ENCODE assay signal across 8 cellular contexts in the genomic region with DNA sequence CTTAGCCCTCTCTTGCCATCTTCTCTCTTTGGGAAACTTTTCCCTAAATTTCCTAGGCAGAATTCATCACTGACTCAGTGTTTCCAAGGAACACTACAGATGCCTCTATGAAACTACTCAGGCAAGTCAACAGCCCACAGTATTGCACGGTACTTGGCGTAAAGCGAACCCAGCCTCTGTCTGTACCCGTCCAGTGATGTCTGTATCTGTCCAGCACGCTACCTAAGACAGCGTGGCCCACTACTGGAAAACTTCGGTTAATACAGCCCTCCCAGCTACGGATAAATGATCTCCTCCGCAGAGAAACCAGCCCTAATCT. TPM values are rescaled to one million over a fixed set of nuclear protein-coding genes. Genes with fewer than 3 reads are reported as not detected.
DNase-seq lines count a peak whose midpoint lies in the region; ATAC-seq and TF ChIP-seq lines count a peak whose summit lies in the region.

No MANE protein-coding gene starts in this region.

- no peaks in the 10 kb centered on the region for H3K9me3 Mint-ChIP-seq in activated CD4-positive, alpha-beta T cell treated with anti-CD3 and anti-CD28 coated beads, Interleukin-2, amount 10 ng/mL, durations not matched to agents 24 days and 14 days
- H3K9me3 Mint-ChIP-seq in activated CD4-positive, alpha-beta memory T cell treated with anti-CD3 and anti-CD28 coated beads for 36 hours = no peaks in the 10 kb centered on the region

- TF ChIP-seq CTCF in heart right ventricle (IDR thresholded peaks at IDR 0.05) = peak in 1 of 9 donors; percentile 4

- H3K36me3 Mint-ChIP-seq in activated CD4-positive, alpha-beta T cell treated with anti-CD3 and anti-CD28 coated beads, Interleukin-2, amount 10 ng/mL, durations not matched to agents 24 days and 14 days (ENCODE audit: low read depth) = peaks cover 10% of the 10 kb centered on the region
- peaks cover 9% of the 10 kb centered on the region for H3K36me3 Mint-ChIP-seq in activated CD4-positive, alpha-beta memory T cell treated with anti-CD3 and anti-CD28 coated beads for 36 hours

- peaks cover 6 to 28% (median 17%) of the 10 kb centered on the region in 9 donors for H3K4me1 ChIP-seq in heart right ventricle

- peak overlapping the region; percentile 96 for H3K27ac Mint-ChIP-seq in activated CD4-positive, alpha-beta T cell treated with anti-CD3 and anti-CD28 coated beads, Interleukin-2, amount 10 ng/mL, durations not matched to agents 24 days and 14 days
- H3K27ac Mint-ChIP-seq in activated CD4-positive, alpha-beta memory T cell treated with anti-CD3 and anti-CD28 coated beads for 36 hours = peak overlapping the region; percentile 84

- no peaks in the 10 kb centered on the region for H3K9me3 ChIP-seq in heart right ventricle

- peak; percentile 32 for ATAC-seq in HG03135 (IDR thresholded peaks at IDR 0.05; ENCODE audit: unreplicated experiment)
- peak; percentile 24 to 63 (median 44) for ATAC-seq in heart right ventricle
- ATAC-seq in sciatic nerve = peak; percentile 36
- no peak for ATAC-seq in GM18517 (IDR thresholded peaks at IDR 0.05; ENCODE audit: unreplicated experiment)

- intact Hi-C loops in activated CD4-positive, alpha-beta T cell treated with anti-CD3 and anti-CD28 coated beads, Interleukin-2, amount 10 ng/mL, durations not matched to agents 24 days and 14 days (cut with micrococcal nuclease) = loop anchor here (1.0 to 2.0 kb wide), 3 partner anchors 34 to 150 kb away; partner anchors contain the start of genes DNAJA4, IDH3A and IREB2
- intact Hi-C loops in activated CD4-positive, alpha-beta memory T cell treated with anti-CD3 and anti-CD28 coated beads for 36 hours (cut with micrococcal nuclease) = loop anchor here (2.0 to 5.0 kb wide), 2 partner anchors 34 to 138 kb away; partner anchors contain the start of genes DNAJA4 and IREB2
- intact Hi-C loops in heart right ventricle (cut with DNase I) (no loop called here), sciatic nerve (cut with DNase I) (no loop called here)

- peak overlapping the region; percentile 66 to 99 (median 84) for H3K4me3 ChIP-seq in heart right ventricle

- DNase-seq in activated CD4-positive, alpha-beta T cell treated with anti-CD3 and anti-CD28 coated beads, Interleukin-2, amount 10 ng/mL, durations not matched to agents 24 days and 14 days = no peak
- no peak for DNase-seq in activated CD4-positive, alpha-beta T cell treated with anti-CD3 and anti-CD28 coated beads, Interleukin-2, amount 50 U/mL, for 1 hour
- no peak for DNase-seq in activated CD4-positive, alpha-beta memory T cell treated with anti-CD3 and anti-CD28 coated beads for 36 hours
- DNase-seq in heart right ventricle (no peak), sciatic nerve (ENCODE audit: low spot score) (no peak), epidermal melanocyte (ENCODE audit: insufficient read length, low spot score) (no peak)

- 1 to 2% methylated on average over 9 of the region's 9 CpGs for WGBS in heart right ventricle, 2 donors

- H3K36me3 ChIP-seq in heart right ventricle = peaks cover 0 to 19% (median 5%) of the 10 kb centered on the region in 9 donors

- POLR2A ChIA-PET in activated CD4-positive, alpha-beta memory T cell treated with anti-CD3 and anti-CD28 coated beads for 36 hours (lab: Charles Lee) = interaction anchor here (0.9 to 3.2 kb wide), 6 partner anchors 8 to 242 kb away, joined by 3 to 34 read pairs (median 13); partner anchors contain the start of genes DNAJA4, IREB2 and PSMA4

- CTCF ChIA-PET in activated CD4-positive, alpha-beta memory T cell treated with anti-CD3 and anti-CD28 coated beads for 36 hours (lab: Charles Lee) = interaction anchor here (1.0 to 1.6 kb wide), 4 partner anchors 34 to 138 kb away, joined by 3 to 12 read pairs (median 4); partner anchors contain the start of gene DNAJA4

- no peaks in the 10 kb centered on the region for H3K27me3 Mint-ChIP-seq in activated CD4-positive, alpha-beta T cell treated with anti-CD3 and anti-CD28 coated beads, Interleukin-2, amount 10 ng/mL, durations not matched to agents 24 days and 14 days
- no peaks in the 10 kb centered on the region for H3K27me3 Mint-ChIP-seq in activated CD4-positive, alpha-beta memory T cell treated with anti-CD3 and anti-CD28 coated beads for 36 hours

- peak overlapping the region in 9 of 10 donors; percentile 66 to 87 (median 84) for H3K27ac ChIP-seq in heart right ventricle

- H3K4me3 Mint-ChIP-seq in activated CD4-positive, alpha-beta T cell treated with anti-CD3 and anti-CD28 coated beads, Interleukin-2, amount 10 ng/mL, durations not matched to agents 24 days and 14 days = peak overlapping the region; percentile 99
- peak overlapping the region; percentile 99 for H3K4me3 Mint-ChIP-seq in activated CD4-positive, alpha-beta memory T cell treated with anti-CD3 and anti-CD28 coated beads for 36 hours

- peaks cover 22% of the 10 kb centered on the region for H3K4me1 Mint-ChIP-seq in activated CD4-positive, alpha-beta T cell treated with anti-CD3 and anti-CD28 coated beads, Interleukin-2, amount 10 ng/mL, durations not matched to agents 24 days and 14 days
- H3K4me1 Mint-ChIP-seq in activated CD4-positive, alpha-beta memory T cell treated with anti-CD3 and anti-CD28 coated beads for 36 hours (ENCODE audit: low read depth) = peaks cover 40% of the 10 kb centered on the region

- H3K27me3 ChIP-seq in heart right ventricle = peaks cover 0 to 7% (median 4%) of the 10 kb centered on the region in 7 donors

RNA-seq across cellular contexts. Expression of gene SKIC8, which starts 0.5 kb away (rescaled TPM):
- total RNA-seq in activated CD4-positive, alpha-beta T cell treated with anti-CD3 and anti-CD28 coated beads, Interleukin-2, amount 10 ng/mL, durations not matched to agents 24 days and 14 days = 57.6 and 62.2 TPM in 2 replicates
- total RNA-seq in activated CD4-positive, alpha-beta memory T cell treated with anti-CD3 and anti-CD28 coated beads for 36 hours = 10 to 100 TPM; 50.1 to 51.3 TPM
- total RNA-seq in heart right ventricle (10 to 100 TPM; 24.0 to 32.8 (median 26.4) TPM), sciatic nerve (48.2 TPM)
- polyA plus RNA-seq in heart right ventricle = 10 to 100 TPM; 33.8 to 37.0 TPM

RNA-seq across cellular contexts. Expression of gene DNAJA4, which starts 34.6 kb away (rescaled TPM):
- 74.1 and 75.9 TPM in 2 replicates for total RNA-seq in activated CD4-positive, alpha-beta T cell treated with anti-CD3 and anti-CD28 coated beads, Interleukin-2, amount 10 ng/mL, durations not matched to agents 24 days and 14 days
- 10 to 100 TPM; 36.3 to 39.6 TPM for total RNA-seq in activated CD4-positive, alpha-beta memory T cell treated with anti-CD3 and anti-CD28 coated beads for 36 hours
- total RNA-seq in heart right ventricle (100 to 1,000 TPM in 8 of 10 donors, 10 to 100 TPM in 2; 78.9 to 210 (median 150) TPM), sciatic nerve (18.0 TPM)
- 100 to 1,000 TPM in 1 of 2 donors, 10 to 100 TPM in 1; 40.0 to 226 TPM for polyA plus RNA-seq in heart right ventricle

RNA-seq across cellular contexts. Expression of gene CRABP1, which starts 41.2 kb away (rescaled TPM):
- total RNA-seq in activated CD4-positive, alpha-beta T cell treated with anti-CD3 and anti-CD28 coated beads, Interleukin-2, amount 10 ng/mL, durations not matched to agents 24 days and 14 days = not detected in 2 replicates
- total RNA-seq in activated CD4-positive, alpha-beta memory T cell treated with anti-CD3 and anti-CD28 coated beads for 36 hours = not detected
- total RNA-seq in heart right ventricle (not detected), sciatic nerve (28.8 TPM)
- polyA plus RNA-seq in heart right ventricle = not detected

Comparison
In these comparisons a context has a peak if more than half of its experiments do, and no peak if none do; other contexts are left out.
1. RNA of gene CRABP1, which starts 41.2 kb away (total RNA-seq): 28.8 TPM in sciatic nerve (single experiment); not detected in activated CD4-positive, alpha-beta memory T cell treated with anti-CD3 and anti-CD28 coated beads for 36 hours, not detected in activated CD4-positive, alpha-beta T cell treated with anti-CD3 and anti-CD28 coated beads, Interleukin-2, amount 10 ng/mL, durations not matched to agents 24 days and 14 days and not detected in heart right ventricle; every median in the first group is over 10 times any median in the second.
2. intact Hi-C loops: an anchor here in activated CD4-positive, alpha-beta T cell treated with anti-CD3 and anti-CD28 coated beads, Interleukin-2, amount 10 ng/mL, durations not matched to agents 24 days and 14 days (1.0 to 2.0 kb wide) and activated CD4-positive, alpha-beta memory T cell treated with anti-CD3 and anti-CD28 coated beads for 36 hours (2.0 to 5.0 kb wide); none called in heart right ventricle and sciatic nerve.